In the genomic region with DNA sequence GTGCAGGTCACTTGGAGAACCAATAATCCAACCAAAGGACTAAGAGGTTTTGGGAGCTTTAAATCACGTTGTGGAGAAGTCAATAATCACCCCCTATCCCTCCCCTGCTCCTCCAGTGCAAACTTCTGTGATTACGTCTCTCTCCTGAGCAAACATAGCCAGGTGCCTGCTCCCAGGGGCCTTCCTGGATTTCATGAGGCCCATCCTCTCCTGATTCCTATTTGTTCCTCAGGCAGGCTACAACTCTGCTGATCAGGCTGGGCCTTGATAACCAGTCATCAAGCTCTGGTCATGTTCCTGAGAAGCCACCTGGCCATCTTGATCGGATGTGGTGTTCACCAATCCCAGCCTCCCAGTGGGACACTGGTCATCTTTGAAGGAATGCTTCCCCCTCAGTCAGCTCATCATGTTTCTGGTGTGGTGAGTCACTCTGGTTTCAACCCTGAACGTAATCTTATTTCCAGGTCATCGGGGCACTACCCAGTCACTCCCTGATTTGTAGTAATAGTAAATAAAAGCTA, we compare ENCODE assay signal across 10 cellular contexts. TPM values are rescaled to one million over a fixed set of nuclear protein-coding genes. Genes with fewer than 3 reads are reported as not detected.
DNase-seq lines count a peak whose midpoint lies in the region; ATAC-seq and TF ChIP-seq lines count a peak whose summit lies in the region.
"Had no signal": no experiment of that assay in that cellular context is flagged by ENCODE, and none has a peak within 500 bp of the region (broad histone marks: within the 10 kb centered on the region; RNA-seq: fewer than 3 reads in every experiment).

No MANE protein-coding gene starts in this region.

- intact Hi-C loops in heart right ventricle (cut with DNase I): no loop called here

- no peak overlapping the region for H3K4me3 ChIP-seq in heart right ventricle
- H3K4me3 ChIP-seq: spleen had no signal

- peaks cover 17% of the 10 kb centered on the region for H3K4me1 Mint-ChIP-seq in osteocyte (ENCODE audit: unreplicated experiment)

- in situ Hi-C loops in ACHN (cut with HindIII; ENCODE audit: low pct_ligation_motif_present, low pct_unique_long_range_greater_than_20kb, low sequenced_read_pairs): no loop called here

- TF ChIP-seq CTCF in heart right ventricle (IDR thresholded peaks at IDR 0.05): no peak
- no peak for TF ChIP-seq CTCF in osteocyte (IDR thresholded peaks at IDR 0.05)

- H3K4me3 Mint-ChIP-seq in osteocyte (ENCODE audit: unreplicated experiment): no peak overlapping the region

- H3K27ac ChIP-seq in heart right ventricle: no peak overlapping the region

- peaks cover 11 to 31% (median 24%) of the 10 kb centered on the region in 9 donors for H3K4me1 ChIP-seq in heart right ventricle

- WGBS in heart right ventricle, 2 donors: 68 to 70% methylated on average over 5 of the region's 5 CpGs

- H3K36me3 ChIP-seq in heart right ventricle: no peaks in the 10 kb centered on the region
- H3K36me3 ChIP-seq: spleen had no signal

- H3K9me3 Mint-ChIP-seq in osteocyte (ENCODE audit: unreplicated experiment): no peaks in the 10 kb centered on the region

- H3K9me3 ChIP-seq in heart right ventricle: no peaks in the 10 kb centered on the region
- H3K9me3 ChIP-seq: spleen had no signal

- no peaks in the 10 kb centered on the region for H3K36me3 Mint-ChIP-seq in osteocyte (ENCODE audit: unreplicated experiment)
- H3K36me3 Mint-ChIP-seq: CD4-positive, CD25-positive, alpha-beta regulatory T cell had no signal

- no peaks in the 10 kb centered on the region for H3K27me3 ChIP-seq in heart right ventricle
- H3K27me3 ChIP-seq: spleen had no signal

- H3K27me3 Mint-ChIP-seq in osteocyte (ENCODE audit: unreplicated experiment): peaks cover 15% of the 10 kb centered on the region

- DNase-seq in ACHN (peak; percentile 41), HT-29 (ENCODE audit: low spot score) (peak; percentile 85), T1000 (lab: John Stamatoyannopoulos, UW) (peak; percentile 20), glomerular visceral epithelial cell (ENCODE audit: extremely low spot score) (peak; percentile 54), superior temporal gyrus (ENCODE audit: extremely low spot score) (no peak), heart right ventricle (no peak), osteocyte (ENCODE audit: extremely low spot score, unreplicated experiment) (no peak)
- DNase-seq in activated effector memory CD4-positive, alpha-beta T cell treated with Interleukin-2 at 50 U/mL for 16 hours: no peak
- DNase-seq: CD4-positive, CD25-positive, alpha-beta regulatory T cell; spleen had no signal

- no peak overlapping the region for H3K27ac Mint-ChIP-seq in osteocyte (ENCODE audit: unreplicated experiment)

- no peak for ATAC-seq in heart right ventricle

RNA-seq across cellular contexts. Expression of a gene that starts 2.9 kb away (rescaled TPM):
- 47.3 and 66.9 TPM in 2 replicates for total RNA-seq in HT-29 (2014; rRNA removed; shearing (Covaris generic))
- total RNA-seq in heart right ventricle (10 to 100 TPM in 1 of 10 donors, 1 to 10 TPM in 9; 2.8 to 19.8 (median 3.9) TPM), osteocyte (16.3 and 24.2 TPM in 2 replicates)
- polyA plus RNA-seq in heart right ventricle: 10 to 100 TPM in 1 of 2 donors, 1 to 10 TPM in 1; 3.3 to 11.0 TPM

Comparison
In these comparisons a context has a peak if more than half of its experiments do, and no peak if none do; other contexts are left out.
1. DNase-seq: peak in ACHN (single experiment), HT-29 (single experiment), T1000 (single experiment) and glomerular visceral epithelial cell (single experiment); none in activated effector memory CD4-positive, alpha-beta T cell treated with Interleukin-2 at 50 U/mL for 16 hours (single experiment), superior temporal gyrus (single experiment), heart right ventricle (0 of 2) and osteocyte (single experiment).